2 cellular contexts compared by ENCODE assay signal in the genomic region with DNA sequence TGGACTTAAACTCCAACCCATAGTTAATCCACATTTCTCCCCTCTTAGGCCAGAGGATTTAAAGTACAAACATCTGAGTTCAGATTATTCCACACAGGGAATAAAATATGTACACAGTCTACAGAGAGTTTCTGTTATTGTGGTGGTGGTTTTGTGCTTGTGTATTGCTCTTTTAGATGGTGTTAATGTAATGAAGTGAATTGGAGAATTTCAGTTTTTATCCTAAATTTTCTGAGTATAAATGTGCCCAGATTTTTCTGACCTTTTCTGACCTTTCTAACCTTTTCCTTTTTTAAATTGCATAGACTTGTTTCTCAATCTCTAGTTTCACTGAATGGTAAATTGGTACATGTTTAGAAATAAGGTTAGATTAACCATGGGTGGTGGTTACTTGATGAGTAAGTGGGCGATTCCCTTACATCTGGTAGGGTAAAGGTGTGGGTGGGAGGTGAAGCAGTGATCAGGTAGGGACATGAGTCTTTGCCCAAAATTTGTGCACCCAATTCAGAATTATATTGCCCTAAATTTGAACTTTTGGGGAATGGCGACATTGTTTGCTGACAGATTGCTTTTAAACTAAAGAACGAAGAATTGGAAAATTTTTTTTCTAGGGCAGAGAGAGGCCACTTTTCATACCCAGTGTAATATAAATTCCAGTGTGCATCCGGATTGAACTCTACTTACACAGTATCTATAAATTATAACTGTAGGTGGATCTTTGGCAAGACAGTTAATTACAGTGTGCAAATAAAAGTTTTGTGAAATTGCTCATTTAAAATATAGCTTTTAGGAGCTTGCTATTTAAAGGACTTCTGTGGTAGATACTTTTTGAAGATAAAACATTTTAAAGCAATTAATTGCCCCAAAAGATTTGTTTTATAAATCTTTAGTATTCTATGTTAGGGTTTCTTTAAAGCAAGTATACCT.
TF ChIP-seq lines count a peak whose summit lies in the region.

No MANE protein-coding gene starts in this region.

TF ChIP-seq in liver, 16 proteins besides CTCF, POLR2A, EP300 and RAD21:
- TF ChIP-seq JUND (IDR thresholded peaks at IDR 0.05) (no peak), GABPA (IDR thresholded peaks at IDR 0.05 in 1 of 2, conservative IDR thresholded peaks at IDR 0.05 in 1 of 2) (no peak), NR2F2 (IDR thresholded peaks at IDR 0.05) (peak; percentile 27), TAF1 (conservative IDR thresholded peaks at IDR 0.05) (no peak), FOXA1 (IDR thresholded peaks at IDR 0.05) (no peak), HNF4A (conservative IDR thresholded peaks at IDR 0.05) (no peak)
- TF ChIP-seq, protein P1, sequence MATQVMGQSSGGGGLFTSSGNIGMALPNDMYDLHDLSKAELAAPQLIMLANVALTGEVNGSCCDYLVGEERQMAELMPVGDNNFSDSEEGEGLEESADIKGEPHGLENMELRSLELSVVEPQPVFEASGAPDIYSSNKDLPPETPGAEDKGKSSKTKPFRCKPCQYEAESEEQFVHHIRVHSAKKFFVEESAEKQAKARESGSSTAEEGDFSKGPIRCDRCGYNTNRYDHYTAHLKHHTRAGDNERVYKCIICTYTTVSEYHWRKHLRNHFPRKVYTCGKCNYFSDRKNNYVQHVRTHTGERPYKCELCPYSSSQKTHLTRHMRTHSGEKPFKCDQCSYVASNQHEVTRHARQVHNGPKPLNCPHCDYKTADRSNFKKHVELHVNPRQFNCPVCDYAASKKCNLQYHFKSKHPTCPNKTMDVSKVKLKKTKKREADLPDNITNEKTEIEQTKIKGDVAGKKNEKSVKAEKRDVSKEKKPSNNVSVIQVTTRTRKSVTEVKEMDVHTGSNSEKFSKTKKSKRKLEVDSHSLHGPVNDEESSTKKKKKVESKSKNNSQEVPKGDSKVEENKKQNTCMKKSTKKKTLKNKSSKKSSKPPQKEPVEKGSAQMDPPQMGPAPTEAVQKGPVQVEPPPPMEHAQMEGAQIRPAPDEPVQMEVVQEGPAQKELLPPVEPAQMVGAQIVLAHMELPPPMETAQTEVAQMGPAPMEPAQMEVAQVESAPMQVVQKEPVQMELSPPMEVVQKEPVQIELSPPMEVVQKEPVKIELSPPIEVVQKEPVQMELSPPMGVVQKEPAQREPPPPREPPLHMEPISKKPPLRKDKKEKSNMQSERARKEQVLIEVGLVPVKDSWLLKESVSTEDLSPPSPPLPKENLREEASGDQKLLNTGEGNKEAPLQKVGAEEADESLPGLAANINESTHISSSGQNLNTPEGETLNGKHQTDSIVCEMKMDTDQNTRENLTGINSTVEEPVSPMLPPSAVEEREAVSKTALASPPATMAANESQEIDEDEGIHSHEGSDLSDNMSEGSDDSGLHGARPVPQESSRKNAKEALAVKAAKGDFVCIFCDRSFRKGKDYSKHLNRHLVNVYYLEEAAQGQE (IDR thresholded peaks at IDR 0.05), result no peak
TF ChIP-seq in liver: peak in this region for 1.

TF ChIP-seq in HepG2, 621 proteins besides CTCF, POLR2A, EP300 and RAD21:
- TF ChIP-seq SOX6 (IDR thresholded peaks at IDR 0.05) (no peak), SOX6 (CRISPR knock-in tag; IDR thresholded peaks at IDR 0.05) (no peak), MEIS1 (CRISPR knock-in tag; IDR thresholded peaks at IDR 0.05; ENCODE audit: borderline replicate concordance) (no peak), ZKSCAN8 (CRISPR knock-in tag; IDR thresholded peaks at IDR 0.05; ENCODE audit: borderline replicate concordance) (no peak), TCF7L2 (IDR thresholded peaks at IDR 0.05; ENCODE audit: low read depth, low read length) (no peak), MED13 (CRISPR knock-in tag; IDR thresholded peaks at IDR 0.05) (no peak), ZNF709 (CRISPR knock-in tag; IDR thresholded peaks at IDR 0.05) (no peak), HNF4G (IDR thresholded peaks at IDR 0.05; ENCODE audit: borderline replicate concordance, low read depth, low read length) (no peak), HNF4G (CRISPR knock-in tag; IDR thresholded peaks at IDR 0.05; ENCODE audit: borderline replicate concordance, low read depth) (no peak), XBP1 (CRISPR knock-in tag; IDR thresholded peaks at IDR 0.05) (no peak), ZSCAN20 (CRISPR knock-in tag; IDR thresholded peaks at IDR 0.05; ENCODE audit: borderline replicate concordance) (no peak)
- TF ChIP-seq, protein P2, sequence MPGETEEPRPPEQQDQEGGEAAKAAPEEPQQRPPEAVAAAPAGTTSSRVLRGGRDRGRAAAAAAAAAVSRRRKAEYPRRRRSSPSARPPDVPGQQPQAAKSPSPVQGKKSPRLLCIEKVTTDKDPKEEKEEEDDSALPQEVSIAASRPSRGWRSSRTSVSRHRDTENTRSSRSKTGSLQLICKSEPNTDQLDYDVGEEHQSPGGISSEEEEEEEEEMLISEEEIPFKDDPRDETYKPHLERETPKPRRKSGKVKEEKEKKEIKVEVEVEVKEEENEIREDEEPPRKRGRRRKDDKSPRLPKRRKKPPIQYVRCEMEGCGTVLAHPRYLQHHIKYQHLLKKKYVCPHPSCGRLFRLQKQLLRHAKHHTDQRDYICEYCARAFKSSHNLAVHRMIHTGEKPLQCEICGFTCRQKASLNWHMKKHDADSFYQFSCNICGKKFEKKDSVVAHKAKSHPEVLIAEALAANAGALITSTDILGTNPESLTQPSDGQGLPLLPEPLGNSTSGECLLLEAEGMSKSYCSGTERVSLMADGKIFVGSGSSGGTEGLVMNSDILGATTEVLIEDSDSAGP (CRISPR knock-in tag; IDR thresholded peaks at IDR 0.05; ENCODE audit: borderline replicate concordance), result no peak
- TF ChIP-seq, protein P3, sequence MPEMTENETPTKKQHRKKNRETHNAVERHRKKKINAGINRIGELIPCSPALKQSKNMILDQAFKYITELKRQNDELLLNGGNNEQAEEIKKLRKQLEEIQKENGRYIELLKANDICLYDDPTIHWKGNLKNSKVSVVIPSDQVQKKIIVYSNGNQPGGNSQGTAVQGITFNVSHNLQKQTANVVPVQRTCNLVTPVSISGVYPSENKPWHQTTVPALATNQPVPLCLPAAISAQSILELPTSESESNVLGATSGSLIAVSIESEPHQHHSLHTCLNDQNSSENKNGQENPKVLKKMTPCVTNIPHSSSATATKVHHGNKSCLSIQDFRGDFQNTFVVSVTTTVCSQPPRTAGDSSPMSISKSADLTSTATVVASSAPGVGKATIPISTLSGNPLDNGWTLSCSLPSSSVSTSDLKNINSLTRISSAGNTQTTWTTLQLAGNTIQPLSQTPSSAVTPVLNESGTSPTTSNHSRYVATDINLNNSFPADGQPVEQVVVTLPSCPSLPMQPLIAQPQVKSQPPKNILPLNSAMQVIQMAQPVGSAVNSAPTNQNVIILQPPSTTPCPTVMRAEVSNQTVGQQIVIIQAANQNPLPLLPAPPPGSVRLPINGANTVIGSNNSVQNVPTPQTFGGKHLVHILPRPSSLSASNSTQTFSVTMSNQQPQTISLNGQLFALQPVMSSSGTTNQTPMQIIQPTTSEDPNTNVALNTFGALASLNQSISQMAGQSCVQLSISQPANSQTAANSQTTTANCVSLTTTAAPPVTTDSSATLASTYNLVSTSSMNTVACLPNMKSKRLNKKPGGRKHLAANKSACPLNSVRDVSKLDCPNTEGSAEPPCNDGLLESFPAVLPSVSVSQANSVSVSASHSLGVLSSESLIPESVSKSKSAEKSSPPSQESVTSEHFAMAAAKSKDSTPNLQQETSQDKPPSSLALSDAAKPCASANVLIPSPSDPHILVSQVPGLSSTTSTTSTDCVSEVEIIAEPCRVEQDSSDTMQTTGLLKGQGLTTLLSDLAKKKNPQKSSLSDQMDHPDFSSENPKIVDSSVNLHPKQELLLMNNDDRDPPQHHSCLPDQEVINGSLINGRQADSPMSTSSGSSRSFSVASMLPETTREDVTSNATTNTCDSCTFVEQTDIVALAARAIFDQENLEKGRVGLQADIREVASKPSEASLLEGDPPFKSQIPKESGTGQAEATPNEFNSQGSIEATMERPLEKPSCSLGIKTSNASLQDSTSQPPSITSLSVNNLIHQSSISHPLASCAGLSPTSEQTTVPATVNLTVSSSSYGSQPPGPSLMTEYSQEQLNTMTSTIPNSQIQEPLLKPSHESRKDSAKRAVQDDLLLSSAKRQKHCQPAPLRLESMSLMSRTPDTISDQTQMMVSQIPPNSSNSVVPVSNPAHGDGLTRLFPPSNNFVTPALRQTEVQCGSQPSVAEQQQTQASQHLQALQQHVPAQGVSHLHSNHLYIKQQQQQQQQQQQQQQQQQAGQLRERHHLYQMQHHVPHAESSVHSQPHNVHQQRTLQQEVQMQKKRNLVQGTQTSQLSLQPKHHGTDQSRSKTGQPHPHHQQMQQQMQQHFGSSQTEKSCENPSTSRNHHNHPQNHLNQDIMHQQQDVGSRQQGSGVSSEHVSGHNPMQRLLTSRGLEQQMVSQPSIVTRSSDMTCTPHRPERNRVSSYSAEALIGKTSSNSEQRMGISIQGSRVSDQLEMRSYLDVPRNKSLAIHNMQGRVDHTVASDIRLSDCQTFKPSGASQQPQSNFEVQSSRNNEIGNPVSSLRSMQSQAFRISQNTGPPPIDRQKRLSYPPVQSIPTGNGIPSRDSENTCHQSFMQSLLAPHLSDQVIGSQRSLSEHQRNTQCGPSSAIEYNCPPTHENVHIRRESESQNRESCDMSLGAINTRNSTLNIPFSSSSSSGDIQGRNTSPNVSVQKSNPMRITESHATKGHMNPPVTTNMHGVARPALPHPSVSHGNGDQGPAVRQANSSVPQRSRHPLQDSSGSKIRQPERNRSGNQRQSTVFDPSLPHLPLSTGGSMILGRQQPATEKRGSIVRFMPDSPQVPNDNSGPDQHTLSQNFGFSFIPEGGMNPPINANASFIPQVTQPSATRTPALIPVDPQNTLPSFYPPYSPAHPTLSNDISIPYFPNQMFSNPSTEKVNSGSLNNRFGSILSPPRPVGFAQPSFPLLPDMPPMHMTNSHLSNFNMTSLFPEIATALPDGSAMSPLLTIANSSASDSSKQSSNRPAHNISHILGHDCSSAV (CRISPR knock-in tag; IDR thresholded peaks at IDR 0.05; ENCODE audit: borderline replicate concordance), result no peak
- TF ChIP-seq, protein P4, sequence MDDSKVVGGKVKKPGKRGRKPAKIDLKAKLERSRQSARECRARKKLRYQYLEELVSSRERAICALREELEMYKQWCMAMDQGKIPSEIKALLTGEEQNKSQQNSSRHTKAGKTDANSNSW (CRISPR knock-in tag; IDR thresholded peaks at IDR 0.05; ENCODE audit: borderline replicate concordance), result no peak
- TF ChIP-seq, protein P5, sequence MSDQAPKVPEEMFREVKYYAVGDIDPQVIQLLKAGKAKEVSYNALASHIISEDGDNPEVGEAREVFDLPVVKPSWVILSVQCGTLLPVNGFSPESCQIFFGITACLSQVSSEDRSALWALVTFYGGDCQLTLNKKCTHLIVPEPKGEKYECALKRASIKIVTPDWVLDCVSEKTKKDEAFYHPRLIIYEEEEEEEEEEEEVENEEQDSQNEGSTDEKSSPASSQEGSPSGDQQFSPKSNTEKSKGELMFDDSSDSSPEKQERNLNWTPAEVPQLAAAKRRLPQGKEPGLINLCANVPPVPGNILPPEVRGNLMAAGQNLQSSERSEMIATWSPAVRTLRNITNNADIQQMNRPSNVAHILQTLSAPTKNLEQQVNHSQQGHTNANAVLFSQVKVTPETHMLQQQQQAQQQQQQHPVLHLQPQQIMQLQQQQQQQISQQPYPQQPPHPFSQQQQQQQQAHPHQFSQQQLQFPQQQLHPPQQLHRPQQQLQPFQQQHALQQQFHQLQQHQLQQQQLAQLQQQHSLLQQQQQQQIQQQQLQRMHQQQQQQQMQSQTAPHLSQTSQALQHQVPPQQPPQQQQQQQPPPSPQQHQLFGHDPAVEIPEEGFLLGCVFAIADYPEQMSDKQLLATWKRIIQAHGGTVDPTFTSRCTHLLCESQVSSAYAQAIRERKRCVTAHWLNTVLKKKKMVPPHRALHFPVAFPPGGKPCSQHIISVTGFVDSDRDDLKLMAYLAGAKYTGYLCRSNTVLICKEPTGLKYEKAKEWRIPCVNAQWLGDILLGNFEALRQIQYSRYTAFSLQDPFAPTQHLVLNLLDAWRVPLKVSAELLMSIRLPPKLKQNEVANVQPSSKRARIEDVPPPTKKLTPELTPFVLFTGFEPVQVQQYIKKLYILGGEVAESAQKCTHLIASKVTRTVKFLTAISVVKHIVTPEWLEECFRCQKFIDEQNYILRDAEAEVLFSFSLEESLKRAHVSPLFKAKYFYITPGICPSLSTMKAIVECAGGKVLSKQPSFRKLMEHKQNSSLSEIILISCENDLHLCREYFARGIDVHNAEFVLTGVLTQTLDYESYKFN (CRISPR knock-in tag; conservative IDR thresholded peaks at IDR 0.05), result no peak
